2 cellular contexts compared by ENCODE assay signal in genomic region chr11:26541870-26542269, GRCh38.
A peak's percentile ranks its signal among the peaks of the same experiment; 100 is the strongest.
TF ChIP-seq lines count a peak whose summit lies in the region.

No MANE protein-coding gene starts in this region.

TF ChIP-seq in SK-N-SH treated with all-trans-retinoic acid at 6 μM for 48 hours, 23 proteins besides CTCF, POLR2A, EP300 and RAD21 (continued from another document):
- TF ChIP-seq OSR1 (CRISPR knock-in tag; IDR thresholded peaks at IDR 0.05) (no peak), ISL1 (CRISPR knock-in tag; IDR thresholded peaks at IDR 0.05) (peak; percentile 64), CSRNP3 (CRISPR knock-in tag; IDR thresholded peaks at IDR 0.05) (no peak), SNAI2 (CRISPR knock-in tag; IDR thresholded peaks at IDR 0.05) (no peak)

TF ChIP-seq in WTC11, 78 proteins besides CTCF, POLR2A, EP300 and RAD21 (continued from another document):
- no peak for TF ChIP-seq AFF4 (CRISPR knock-in tag; IDR thresholded peaks at IDR 0.05; ENCODE audit: borderline replicate concordance)
- TF ChIP-seq ELF4 (CRISPR knock-in tag; IDR thresholded peaks at IDR 0.05; ENCODE audit: low read depth): no peak
- no peak for TF ChIP-seq TEAD1 (CRISPR knock-in tag; IDR thresholded peaks at IDR 0.05)
- TF ChIP-seq E2F5 (CRISPR knock-in tag; IDR thresholded peaks at IDR 0.05): no peak
- TF ChIP-seq MXD4 (CRISPR knock-in tag; IDR thresholded peaks at IDR 0.05; ENCODE audit: borderline replicate concordance): no peak
- TF ChIP-seq TEAD4 (CRISPR knock-in tag; IDR thresholded peaks at IDR 0.05): no peak
